ENCODE assay signal across 23 cellular contexts in the genomic region with DNA sequence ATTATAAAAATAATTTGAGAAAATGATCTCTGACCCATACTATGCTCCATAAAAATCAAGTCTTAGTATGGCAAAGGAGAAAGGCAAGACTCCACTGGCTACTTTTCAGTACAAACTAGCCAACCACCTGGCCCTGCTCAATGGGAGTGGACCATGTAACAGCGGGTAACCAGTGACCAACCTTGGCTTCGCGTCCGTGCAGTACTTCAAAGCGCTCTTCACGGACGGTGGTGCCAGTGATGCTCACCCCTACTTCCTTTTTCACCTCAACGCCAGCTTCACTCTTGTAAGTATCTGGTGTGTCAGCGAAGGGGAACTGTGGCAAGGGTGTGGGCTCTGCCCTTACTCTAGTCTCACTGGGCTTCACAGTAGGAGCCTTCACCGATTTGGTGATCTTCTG. TPM values are rescaled to one million over a fixed set of nuclear protein-coding genes. Genes with fewer than 3 reads are reported as not detected.
DNase-seq lines count a peak whose midpoint lies in the region; ATAC-seq and TF ChIP-seq lines count a peak whose summit lies in the region.
"Had no signal": no experiment of that assay in that cellular context is flagged by ENCODE, and none has a peak within 500 bp of the region (broad histone marks: within the 10 kb centered on the region; RNA-seq: fewer than 3 reads in every experiment).

No MANE protein-coding gene starts in this region.

- ATAC-seq in Right ventricle myocardium superior (ENCODE audit: poor library complexity) (peak; percentile 14), heart right ventricle (peak in 7 of 8 donors; percentile 14 to 46 (median 31)), right cardiac atrium (peak in 1 of 2 donors; percentile 33)
- ATAC-seq: A549, GM12878, GM23338, HCT116 had no signal

- H3K9me3 ChIP-seq in heart right ventricle (no peaks in the 10 kb centered on the region), right cardiac atrium (ENCODE audit: control insufficient read depth, low read length) (no peaks in the 10 kb centered on the region), suprapubic skin (no peaks in the 10 kb centered on the region)
- H3K9me3 ChIP-seq: A549; BE2C; BLaER1 treated with 17β-estradiol and CSF1 and Interleukin-3, amounts not matched to agents 10 nM and 100 nM had no signal

- TF ChIP-seq EP300 in suprapubic skin (IDR thresholded peaks at IDR 0.05) = no peak

- TF ChIP-seq CTCF in heart right ventricle (IDR thresholded peaks at IDR 0.05) (no peak), suprapubic skin (IDR thresholded peaks at IDR 0.05) (no peak)

- 62 to 69% methylated on average over 10 of the region's 10 CpGs for WGBS in heart right ventricle, 2 donors
- WGBS in right cardiac atrium = 79% methylated on average over 10 of the region's 10 CpGs
- WGBS in suprapubic skin = 95% methylated on average over 10 of the region's 10 CpGs

- peaks cover 0 to 99% (median 41%) of the 10 kb centered on the region in 9 donors for H3K36me3 ChIP-seq in heart right ventricle
- H3K36me3 ChIP-seq in suprapubic skin = no peaks in the 10 kb centered on the region
- H3K36me3 ChIP-seq: BE2C; BLaER1 treated with 17β-estradiol and CSF1 and Interleukin-3, amounts not matched to agents 10 nM and 100 nM had no signal

- intact Hi-C loops in Right ventricle myocardium superior (cut with DNase I) = no loop called here
- intact Hi-C loops in cardiac septum (cut with DNase I) = no loop called here
- intact Hi-C loops in heart right ventricle (cut with DNase I) = no loop called here
- intact Hi-C loops in right cardiac atrium (cut with DNase I) = no loop called here

- TF ChIP-seq POLR2A in suprapubic skin (IDR thresholded peaks at IDR 0.05) = no peak

- H3K4me1 ChIP-seq in heart right ventricle = peaks cover 0 to 68% (median 0%) of the 10 kb centered on the region in 9 donors
- H3K4me1 ChIP-seq in right cardiac atrium (ENCODE audit: control insufficient read depth, insufficient read depth, low read length) = peaks cover 2% of the 10 kb centered on the region
- H3K4me1 ChIP-seq in suprapubic skin = no peaks in the 10 kb centered on the region
- H3K4me1 ChIP-seq: A549; BE2C; BLaER1 treated with 17β-estradiol and CSF1 and Interleukin-3, amounts not matched to agents 10 nM and 100 nM had no signal

- no peak overlapping the region for H3K27ac ChIP-seq in heart right ventricle
- H3K27ac ChIP-seq in right cardiac atrium (ENCODE audit: low read length) = peak overlapping the region; percentile 7
- no peak overlapping the region for H3K27ac ChIP-seq in suprapubic skin
- H3K27ac ChIP-seq: A549; BLaER1 treated with 17β-estradiol and CSF1 and Interleukin-3, amounts not matched to agents 10 nM and 100 nM had no signal

- no peak for DNase-seq in Right ventricle myocardium superior
- DNase-seq in cardiac septum (ENCODE audit: low spot score) = no peak
- no peak for DNase-seq in heart right ventricle
- no peak for DNase-seq in right cardiac atrium
- DNase-seq in suprapubic skin (ENCODE audit: low spot score in 2 of 2) = no peak
- no peak for DNase-seq in NCI-H1048 (lab: John Stamatoyannopoulos, UW)
- DNase-seq: 8988T; ACHN; AML-193; BE2C; CD4-positive, alpha-beta T cell; CD8-positive, alpha-beta memory T cell; DMS 273 treated with DMSO at 0.1 percent for 48 hours; DMS79; EL; GDM1; H9 had no signal

- no peaks in the 10 kb centered on the region for H3K27me3 ChIP-seq in heart right ventricle
- no peaks in the 10 kb centered on the region for H3K27me3 ChIP-seq in right cardiac atrium (ENCODE audit: control insufficient read depth, insufficient read depth)
- H3K27me3 ChIP-seq in suprapubic skin = no peaks in the 10 kb centered on the region
- H3K27me3 ChIP-seq: BE2C; BLaER1 treated with 17β-estradiol and CSF1 and Interleukin-3, amounts not matched to agents 10 nM and 100 nM had no signal

- no peak overlapping the region for H3K4me3 ChIP-seq in heart right ventricle
- no peak overlapping the region for H3K4me3 ChIP-seq in right cardiac atrium (ENCODE audit: low read length)
- H3K4me3 ChIP-seq in suprapubic skin = no peak overlapping the region
- H3K4me3 ChIP-seq: A549; BLaER1 treated with 17β-estradiol and CSF1 and Interleukin-3, amounts not matched to agents 10 nM and 100 nM; GM12878; GM23338 had no signal

RNA-seq across cellular contexts. Expression of gene TTN, which starts 23.3 kb away (rescaled TPM):
- total RNA-seq in Right ventricle myocardium superior (3,113 TPM), cardiac septum (4,176 TPM), heart right ventricle (1,000 to 10,000 TPM; 2,633 to 4,921 (median 3,995) TPM), right cardiac atrium (1,000 to 10,000 TPM; 1,615 to 2,179 (median 1,851) TPM), suprapubic skin (1 to 10 TPM in 1 of 4 donors, under 1 TPM in 3; 0.21 to 2.1 (median 0.76) TPM)
- polyA plus RNA-seq in heart right ventricle (100 to 1,000 TPM in 1 of 2 donors, 10 to 100 TPM in 1; 65.7 to 862 TPM), right cardiac atrium (266 TPM)
- total RNA-seq: H4 had no signal

Comparison
In these comparisons a context has a peak if more than half of its experiments do, and no peak if none do; other contexts are left out.
1. RNA of gene TTN, which starts 23.3 kb away (total RNA-seq): 4,176 TPM in cardiac septum (single experiment), 2,633 to 4,921 TPM in heart right ventricle, 3,113 TPM in Right ventricle myocardium superior (single experiment) and 1,615 to 2,179 TPM in right cardiac atrium; 0.21 to 2.1 TPM in suprapubic skin; every median in the first group is over 100 times any median in the second.